Comparison of ENCODE assay signal across 8 cellular contexts in genomic region chr11:17864478-17864941, GRCh38.
DNase-seq lines count a peak whose midpoint lies in the region; ATAC-seq and TF ChIP-seq lines count a peak whose summit lies in the region.

No MANE protein-coding gene starts in this region.

- peaks cover 7% of the 10 kb centered on the region for H3K9me3 Mint-ChIP-seq in type B pancreatic cell

- TF ChIP-seq CTCF in heart right ventricle (IDR thresholded peaks at IDR 0.05) (peak in 6 of 9 donors; percentile 13 to 34 (median 20)), NB4 (IDR thresholded peaks at IDR 0.05; ENCODE audit: low read depth, low read length) (peak; percentile 17), esophagus squamous epithelium (IDR thresholded peaks at IDR 0.05) (peak in 5 of 6 experiments; percentile 11 to 60 (median 33)), type B pancreatic cell (conservative IDR thresholded peaks at IDR 0.05) (peak; percentile 81)

- H3K9me3 ChIP-seq in heart right ventricle (peaks cover 0 to 8% (median 0%) of the 10 kb centered on the region in 11 donors), right cardiac atrium (ENCODE audit: control insufficient read depth, low read length) (no peaks in the 10 kb centered on the region), esophagus squamous epithelium (no peaks in the 10 kb centered on the region)

- no peaks in the 10 kb centered on the region for H3K27me3 ChIP-seq in heart right ventricle
- no peaks in the 10 kb centered on the region for H3K27me3 ChIP-seq in right cardiac atrium (ENCODE audit: control insufficient read depth, insufficient read depth)
- no peaks in the 10 kb centered on the region for H3K27me3 ChIP-seq in esophagus squamous epithelium

- no peaks in the 10 kb centered on the region for H3K4me1 Mint-ChIP-seq in type B pancreatic cell (ENCODE audit: unreplicated experiment)

- intact Hi-C loops in heart right ventricle (cut with DNase I) (loop anchor here in 1 of 10 donors (10.0 kb wide), 1 partner anchor 100 kb away; no protein-coding TSS in a partner anchor), right cardiac atrium (cut with DNase I) (no loop called here), esophagus squamous epithelium (cut with DNase I) (no loop called here)

- no peaks in the 10 kb centered on the region for H3K27me3 Mint-ChIP-seq in type B pancreatic cell

- ATAC-seq in heart right ventricle (no peak), right cardiac atrium (no peak)

- H3K4me3 ChIP-seq in heart right ventricle (no peak overlapping the region), right cardiac atrium (ENCODE audit: low read length) (no peak overlapping the region), NB4 (ENCODE audit: low read depth, low read length) (no peak overlapping the region), esophagus squamous epithelium (no peak overlapping the region)

- no peaks in the 10 kb centered on the region for H3K36me3 Mint-ChIP-seq in type B pancreatic cell

- H3K27ac ChIP-seq in heart right ventricle (no peak overlapping the region), right cardiac atrium (ENCODE audit: low read length) (no peak overlapping the region), esophagus squamous epithelium (no peak overlapping the region)

- no peak for DNase-seq in heart right ventricle
- DNase-seq in right cardiac atrium, result no peak
- no peak for DNase-seq in NB4 (ENCODE audit: low read depth)
- DNase-seq in esophagus squamous epithelium (lab: John Stamatoyannopoulos, UW), result no peak
- no peak for DNase-seq in type B pancreatic cell (ENCODE audit: extremely low spot score, unreplicated experiment)
- DNase-seq in C1 segment of cervical spinal cord (lab: John Stamatoyannopoulos, UW), result no peak
- no peak for DNase-seq in Kasumi-1 (lab: John Stamatoyannopoulos, UW)
- DNase-seq in D341Med (ENCODE audit: low spot score), result no peak

- no peak overlapping the region for H3K27ac Mint-ChIP-seq in type B pancreatic cell

- 35 to 46% methylated on average over 3 of the region's 3 CpGs for WGBS in heart right ventricle, 2 donors
- WGBS in right cardiac atrium, result 39% methylated on average over 3 of the region's 3 CpGs
- 39 to 41% methylated on average over 3 of the region's 3 CpGs for WGBS in esophagus squamous epithelium, 2 donors

- no peak overlapping the region for H3K4me3 Mint-ChIP-seq in type B pancreatic cell

- TF ChIP-seq POLR2A in NB4 (IDR thresholded peaks at IDR 0.05; ENCODE audit: extremely low read depth, insufficient read length), result no peak
- TF ChIP-seq POLR2A in esophagus squamous epithelium (IDR thresholded peaks at IDR 0.05), result no peak

- peaks cover 0 to 31% (median 4%) of the 10 kb centered on the region in 9 donors for H3K4me1 ChIP-seq in heart right ventricle
- no peaks in the 10 kb centered on the region for H3K4me1 ChIP-seq in right cardiac atrium (ENCODE audit: control insufficient read depth, insufficient read depth, low read length)
- H3K4me1 ChIP-seq in esophagus squamous epithelium, result no peaks in the 10 kb centered on the region

- H3K36me3 ChIP-seq in heart right ventricle, result no peaks in the 10 kb centered on the region
- peaks cover 0 to 19% (median 0%) of the 10 kb centered on the region in 3 donors for H3K36me3 ChIP-seq in esophagus squamous epithelium

Comparison
In these comparisons a context has a peak if more than half of its experiments do, and no peak if none do; other contexts are left out.
1. CTCF ChIP-seq: peak in every context shown above with its lines; median percentile 81 in type B pancreatic cell; 33 in esophagus squamous epithelium; 20 in heart right ventricle; 17 in NB4.